8 cellular contexts compared by ENCODE assay signal in the genomic region with DNA sequence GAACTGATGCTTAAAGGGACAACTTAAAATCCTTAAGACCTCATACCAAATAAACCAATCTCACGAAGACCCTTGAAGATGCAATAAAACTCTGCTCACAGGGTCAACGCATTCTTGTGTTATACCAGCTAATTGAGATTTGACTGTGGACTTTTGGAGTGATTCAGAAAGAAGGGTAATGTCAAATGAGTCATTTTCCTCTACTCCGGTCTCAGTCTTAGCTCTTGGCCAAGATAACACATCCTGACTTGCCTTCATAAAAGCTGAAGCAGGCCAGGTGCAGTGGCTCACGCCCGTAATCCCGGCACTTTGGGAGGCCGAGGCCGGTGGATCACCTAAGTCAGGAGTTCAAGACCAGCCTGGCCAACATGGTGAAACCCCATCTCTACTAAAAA. TPM values are rescaled to one million over a fixed set of nuclear protein-coding genes. Genes with fewer than 3 reads are reported as not detected.
DNase-seq lines count a peak whose midpoint lies in the region; ATAC-seq and TF ChIP-seq lines count a peak whose summit lies in the region.

No MANE protein-coding gene starts in this region.

- H3K4me1 ChIP-seq in heart right ventricle: peaks cover 17 to 77% (median 59%) of the 10 kb centered on the region in 9 donors
- H3K4me1 ChIP-seq in effector memory CD4-positive, alpha-beta T cell (ENCODE audit: control insufficient read depth, insufficient read depth, low read length, poor library complexity, severe bottlenecking): peaks cover 36% of the 10 kb centered on the region

- H3K36me3 ChIP-seq in heart right ventricle: peaks cover 0 to 39% (median 0%) of the 10 kb centered on the region in 9 donors
- H3K36me3 ChIP-seq in effector memory CD4-positive, alpha-beta T cell (ENCODE audit: control insufficient read depth, insufficient read depth, low read length): peaks cover 10% of the 10 kb centered on the region
- H3K36me3 ChIP-seq in H7 (replicated peaks; ENCODE audit: control insufficient read depth, insufficient read depth, low read length): peaks cover 9% of the 10 kb centered on the region

- no peaks in the 10 kb centered on the region for H3K9me3 Mint-ChIP-seq in activated CD4-positive, alpha-beta T cell treated with anti-CD3 and anti-CD28 coated beads for 36 hours (ENCODE audit: low read depth)

- H3K27ac Mint-ChIP-seq in activated CD4-positive, alpha-beta T cell treated with anti-CD3 and anti-CD28 coated beads for 36 hours: peak overlapping the region; percentile 100

- intact Hi-C loops in heart right ventricle (cut with DNase I) (loop anchor here in 1 of 10 donors (2.0 kb wide), 1 partner anchor 24 kb away; no protein-coding TSS in a partner anchor), cardiac septum (cut with DNase I) (loop anchor here (5.0 kb wide), 1 partner anchor 110 kb away; the partner anchor contains the start of genes MYO9A and SENP8)
- intact Hi-C loops in activated CD4-positive, alpha-beta T cell treated with anti-CD3 and anti-CD28 coated beads for 36 hours (cut with DNase I, micrococcal nuclease): loop anchor here (2.0 to 5.0 kb wide), 5 partner anchors 22 to 1465 kb away; partner anchors contain the start of genes BBS4 (in 1 of the 2), HEXA (in 1 of the 2), HIGD2B (in 1 of the 2) and MYO9A (in 1 of the 2)

- H3K36me3 Mint-ChIP-seq in activated CD4-positive, alpha-beta T cell treated with anti-CD3 and anti-CD28 coated beads for 36 hours (ENCODE audit: low read depth): peaks cover 73% of the 10 kb centered on the region

- DNase-seq in heart right ventricle (no peak), cardiac septum (ENCODE audit: low spot score) (no peak), pulmonary artery endothelial cell (ENCODE audit: low read depth, low spot score) (peak; percentile 69), H7 (no peak), NCI-H2029 treated with DMSO at 0.1 percent for 48 hours (lab: John Stamatoyannopoulos, UW) (no peak), DMS53 (lab: John Stamatoyannopoulos, UW) (no peak)
- peak; percentile 79 for DNase-seq in activated CD4-positive, alpha-beta T cell treated with anti-CD3 and anti-CD28 coated beads for 36 hours
- DNase-seq in effector memory CD4-positive, alpha-beta T cell: peak in 2 of 3 donors; percentile 11 to 13

- peak overlapping the region; percentile 98 for H3K4me3 Mint-ChIP-seq in activated CD4-positive, alpha-beta T cell treated with anti-CD3 and anti-CD28 coated beads for 36 hours

- 45 to 47% methylated on average over 8 of the region's 8 CpGs for WGBS in heart right ventricle, 2 donors

- H3K4me1 Mint-ChIP-seq in activated CD4-positive, alpha-beta T cell treated with anti-CD3 and anti-CD28 coated beads for 36 hours: peaks cover 47% of the 10 kb centered on the region

- no peaks in the 10 kb centered on the region for H3K9me3 ChIP-seq in heart right ventricle
- H3K9me3 ChIP-seq in effector memory CD4-positive, alpha-beta T cell (ENCODE audit: control insufficient read depth, low read length): no peaks in the 10 kb centered on the region

- ATAC-seq in heart right ventricle: no peak
- ATAC-seq in activated CD4-positive, alpha-beta T cell treated with anti-CD3 and anti-CD28 coated beads for 36 hours: peak; percentile 30

- POLR2A ChIA-PET in activated CD4-positive, alpha-beta T cell treated with anti-CD3 and anti-CD28 coated beads for 36 hours (lab: Charles Lee): interaction anchor here (0.7 to 2.8 kb wide), 13 partner anchors 10 to 327 kb away, joined by 3 to 27 read pairs (median 5); partner anchors contain the start of genes ARIH1, HEXA, MYO9A and PARP6

- peak overlapping the region in 1 of 10 donors; percentile 98 for H3K4me3 ChIP-seq in heart right ventricle
- no peak overlapping the region for H3K4me3 ChIP-seq in effector memory CD4-positive, alpha-beta T cell (ENCODE audit: insufficient read depth, low read depth, low read length, poor library complexity, severe bottlenecking)
- no peak overlapping the region; the same call in 1 of the 2 replicates for H3K4me3 ChIP-seq in H7 (ENCODE audit: insufficient read depth, low read depth, low read length)

- H3K27me3 Mint-ChIP-seq in activated CD4-positive, alpha-beta T cell treated with anti-CD3 and anti-CD28 coated beads for 36 hours: no peaks in the 10 kb centered on the region

- H3K27ac ChIP-seq in heart right ventricle: peak overlapping the region in 9 of 10 donors; percentile 35 to 99 (median 95)
- H3K27ac ChIP-seq in effector memory CD4-positive, alpha-beta T cell (ENCODE audit: insufficient read depth, low read length, poor library complexity, severe bottlenecking): peak overlapping the region; percentile 93

- CTCF ChIA-PET in activated CD4-positive, alpha-beta T cell treated with anti-CD3 and anti-CD28 coated beads for 36 hours (lab: Charles Lee): interaction anchor here (0.6 to 2.6 kb wide), 25 partner anchors 8 to 444 kb away, joined by 3 to 22 read pairs (median 5); partner anchors contain the start of genes GRAMD2A, MYO9A and SENP8

- H3K27me3 ChIP-seq in heart right ventricle (no peaks in the 10 kb centered on the region), H7 (ENCODE audit: control insufficient read depth, insufficient read depth, low read length) (no peaks in the 10 kb centered on the region)
- no peaks in the 10 kb centered on the region for H3K27me3 ChIP-seq in effector memory CD4-positive, alpha-beta T cell (replicated peaks; ENCODE audit: control insufficient read depth, insufficient read depth, low read length, poor library complexity, severe bottlenecking)

- no peak for TF ChIP-seq CTCF in heart right ventricle (IDR thresholded peaks at IDR 0.05)

RNA-seq across cellular contexts. Expression of gene PKM, which starts 3.8 kb away (rescaled TPM):
- total RNA-seq in heart right ventricle: 1,000 to 10,000 TPM in 6 of 10 donors, 100 to 1,000 TPM in 4; 851 to 1,508 (median 1,153) TPM
- 100 to 1,000 TPM; 549 to 755 TPM for polyA plus RNA-seq in heart right ventricle
- 984 TPM for total RNA-seq in cardiac septum
- 1,000 to 10,000 TPM; 2,479 to 3,112 TPM for total RNA-seq in activated CD4-positive, alpha-beta T cell treated with anti-CD3 and anti-CD28 coated beads for 36 hours
- 1,195 and 1,480 TPM in 2 replicates for total RNA-seq in pulmonary artery endothelial cell
- 942 and 1,007 TPM in 2 replicates for total RNA-seq in H7 (2014; rRNA removed; shearing (Covaris generic))

RNA-seq across cellular contexts. Expression of gene GRAMD2A, which starts 29.6 kb away (rescaled TPM):
- total RNA-seq in heart right ventricle (under 1 TPM in 1 of 10 donors, not detected in 9; 0.20 TPM), cardiac septum (not detected), pulmonary artery endothelial cell (0.14 and 0.20 TPM in 2 replicates)
- under 1 TPM in 1 of 2 donors, not detected in 1; 0.06 TPM for polyA plus RNA-seq in heart right ventricle
- under 1 TPM in 1 of 2 experiments, not detected in 1; 0.11 TPM for total RNA-seq in activated CD4-positive, alpha-beta T cell treated with anti-CD3 and anti-CD28 coated beads for 36 hours
- total RNA-seq in H7 (2014; rRNA removed; shearing (Covaris generic)): 0.17 and 0.52 TPM in 2 replicates

RNA-seq across cellular contexts. Expression of gene PARP6, which starts 45.2 kb away (rescaled TPM):
- total RNA-seq in heart right ventricle (10 to 100 TPM; 28.2 to 53.5 (median 37.6) TPM), cardiac septum (34.6 TPM), pulmonary artery endothelial cell (9.3 and 9.9 TPM in 2 replicates)
- 100 to 1,000 TPM in 1 of 2 donors, 10 to 100 TPM in 1; 28.5 to 113 TPM for polyA plus RNA-seq in heart right ventricle
- total RNA-seq in activated CD4-positive, alpha-beta T cell treated with anti-CD3 and anti-CD28 coated beads for 36 hours: 10 to 100 TPM; 41.4 to 58.2 TPM
- 24.8 and 28.8 TPM in 2 replicates for total RNA-seq in H7 (2014; rRNA removed; shearing (Covaris generic))

Comparison
In these comparisons a context has a peak if more than half of its experiments do, and no peak if none do; other contexts are left out.
1. DNase-seq: peak in activated CD4-positive, alpha-beta T cell treated with anti-CD3 and anti-CD28 coated beads for 36 hours (single experiment), effector memory CD4-positive, alpha-beta T cell (2 of 3) and pulmonary artery endothelial cell (single experiment); none in heart right ventricle (0 of 2), cardiac septum (single experiment), H7 (single experiment), NCI-H2029 treated with DMSO at 0.1 percent for 48 hours (single experiment) and DMS53 (single experiment).